Comparison of ENCODE assay signal across 9 cellular contexts in genomic region chr22:49670610-49671330, GRCh38.
DNase-seq lines count a peak whose midpoint lies in the region; TF ChIP-seq lines count a peak whose summit lies in the region.
"Had no signal": no experiment of that assay in that cellular context is flagged by ENCODE, and none has a peak within 500 bp of the region (broad histone marks: within the 10 kb centered on the region; RNA-seq: fewer than 3 reads in every experiment).

No MANE protein-coding gene starts in this region.

- H3K9me3 ChIP-seq in ectodermal cell (ENCODE audit: control insufficient read depth, low read length) = no peaks in the 10 kb centered on the region
- no peaks in the 10 kb centered on the region for H3K9me3 ChIP-seq in osteoblast (ENCODE audit: low read depth, low read length)

- H3K27me3 ChIP-seq in ectodermal cell (ENCODE audit: control insufficient read depth, insufficient read depth, low read length, poor library complexity, severe bottlenecking) = peaks cover 58% of the 10 kb centered on the region
- H3K27me3 ChIP-seq in osteoblast (ENCODE audit: insufficient read depth, low read length) = peaks cover 10% of the 10 kb centered on the region

- H3K36me3 ChIP-seq in ectodermal cell (ENCODE audit: control insufficient read depth, insufficient read depth, low read length) = no peaks in the 10 kb centered on the region
- H3K36me3 ChIP-seq in osteoblast (ENCODE audit: insufficient read depth, low read length) = no peaks in the 10 kb centered on the region

- H3K27ac Mint-ChIP-seq in HFFc6 = no peak overlapping the region

- H3K4me1 Mint-ChIP-seq in HFFc6 (ENCODE audit: low read depth) = no peaks in the 10 kb centered on the region

- no peaks in the 10 kb centered on the region for H4K20me1 ChIP-seq in osteoblast (ENCODE audit: insufficient read depth, low read length)

- H3K79me2 ChIP-seq in osteoblast (ENCODE audit: insufficient read depth, low read length) = no peaks in the 10 kb centered on the region

- peaks cover 8% of the 10 kb centered on the region for H3K27me3 Mint-ChIP-seq in HFFc6 (ENCODE audit: insufficient read depth)

- H3K27ac ChIP-seq in ectodermal cell (ENCODE audit: insufficient read depth, low read depth, low read length, poor library complexity, severe bottlenecking) (no peak overlapping the region), osteoblast (ENCODE audit: low read depth, low read length) (no peak overlapping the region)

- H3K4me2 ChIP-seq in osteoblast (ENCODE audit: insufficient read depth, low read length) = no peak overlapping the region

- no peak for TF ChIP-seq CTCF in osteoblast (IDR thresholded peaks at IDR 0.05; ENCODE audit: extremely low read depth, low read depth, low read length)
- no peak for TF ChIP-seq CTCF in HFFc6 (IDR thresholded peaks at IDR 0.05)

- peaks cover 31% of the 10 kb centered on the region; the same call in 1 of the 2 replicates for H3K9me3 Mint-ChIP-seq in HFFc6

- H3K36me3 Mint-ChIP-seq in HFFc6 (ENCODE audit: low read depth) = peaks cover 6% of the 10 kb centered on the region; the same call in 1 of the 2 replicates

- DNase-seq in CD1c-positive myeloid dendritic cell (ENCODE audit: extremely low spot score) (peak; percentile 59), NCI-H748 (lab: John Stamatoyannopoulos, UW; ENCODE audit: unreplicated experiment) (peak; percentile 58), osteoblast (ENCODE audit: insufficient read length, low spot score, missing footprints) (peak; percentile 71), DMS53 (lab: John Stamatoyannopoulos, UW) (no peak), RPMI8226 (no peak), NCI-H2171 treated with DMSO at 0.1 percent for 48 hours (lab: John Stamatoyannopoulos, UW) (no peak), HFFc6 (no peak)
- DNase-seq: amygdala had no signal

- H2AFZ ChIP-seq in osteoblast (ENCODE audit: low read length) = no peak overlapping the region

- H3K4me3 ChIP-seq in ectodermal cell (ENCODE audit: insufficient read depth, low read depth, low read length) (peak overlapping the region; percentile 30), osteoblast (ENCODE audit: insufficient read depth, low read length) (no peak overlapping the region)

- H3K4me3 Mint-ChIP-seq in HFFc6 = no peak overlapping the region

- H3K4me1 ChIP-seq in ectodermal cell (ENCODE audit: control insufficient read depth, insufficient read depth, low read length) (peaks cover 16% of the 10 kb centered on the region), osteoblast (ENCODE audit: insufficient read depth, low read length) (no peaks in the 10 kb centered on the region)

- 1% methylated on average over 40 to 44 of the region's 45 CpGs for WGBS in ectodermal cell, 2 experiments

Comparison
In these comparisons a context has a peak if more than half of its experiments do, and no peak if none do; other contexts are left out.
1. DNase-seq: peak in CD1c-positive myeloid dendritic cell (single experiment), NCI-H748 (single experiment) and osteoblast (single experiment); none in DMS53 (single experiment), RPMI8226 (single experiment), NCI-H2171 treated with DMSO at 0.1 percent for 48 hours (single experiment) and HFFc6 (single experiment).